Comparison of ENCODE assay signal across 10 cellular contexts in the genomic region with DNA sequence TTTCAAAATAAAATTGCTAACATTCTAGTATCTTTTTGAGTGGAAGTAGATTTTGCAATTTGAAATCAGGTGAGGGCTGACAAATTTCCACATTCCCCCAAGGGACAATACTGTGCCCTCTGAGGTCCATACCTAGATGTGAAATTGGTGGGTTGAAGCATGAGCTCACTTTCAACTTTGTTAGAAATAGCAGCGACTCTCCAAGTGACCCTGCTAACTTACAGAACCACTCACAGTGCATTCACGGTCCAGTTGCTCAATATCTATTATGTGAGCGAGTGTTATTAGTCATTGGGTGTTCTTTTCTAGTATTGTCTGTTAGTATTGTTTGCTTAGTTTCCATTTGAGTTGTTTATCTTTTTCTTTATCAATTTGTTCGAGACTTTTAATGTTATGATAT.
DNase-seq lines count a peak whose midpoint lies in the region; ATAC-seq and TF ChIP-seq lines count a peak whose summit lies in the region.
"Had no signal": no experiment of that assay in that cellular context is flagged by ENCODE, and none has a peak within 500 bp of the region (broad histone marks: within the 10 kb centered on the region; RNA-seq: fewer than 3 reads in every experiment).

No MANE protein-coding gene starts in this region.

- H3K9me3 Mint-ChIP-seq in stimulated activated naive CD8-positive, alpha-beta T cell treated with anti-CD3 and anti-CD28 coated beads, Interleukin-15, amount 100 ng/mL, for 72 hours: peaks cover 12 to 19% of the 10 kb centered on the region in 2 donors
- peaks cover 3% of the 10 kb centered on the region for H3K9me3 Mint-ChIP-seq in stimulated activated effector memory CD8-positive, alpha-beta T cell treated with anti-CD3 and anti-CD28 coated beads, Interleukin-12 subunit alpha, Interleukin-12 subunit beta, amount 100 ng/mL, for 72 hours

- no peaks in the 10 kb centered on the region for H3K36me3 ChIP-seq in GM06990 (ENCODE audit: control insufficient read depth, insufficient read depth, low read length)

- H3K4me3 ChIP-seq in GM06990 (replicated peaks; ENCODE audit: low read depth, low read length): no peak overlapping the region

- no peak overlapping the region for H3K4me3 Mint-ChIP-seq in stimulated activated naive CD8-positive, alpha-beta T cell treated with anti-CD3 and anti-CD28 coated beads, Interleukin-15, amount 100 ng/mL, for 72 hours
- no peak overlapping the region for H3K4me3 Mint-ChIP-seq in stimulated activated effector memory CD8-positive, alpha-beta T cell treated with anti-CD3 and anti-CD28 coated beads, Interleukin-12 subunit alpha, Interleukin-12 subunit beta, amount 100 ng/mL, for 72 hours
- H3K4me3 Mint-ChIP-seq: immature natural killer cell had no signal

- DNase-seq in GM06990 (ENCODE audit: extremely low read depth, insufficient read length) (peak; percentile 80), RWPE1 (ENCODE audit: low spot score) (peak; percentile 33), NCI-H146 (lab: John Stamatoyannopoulos, UW) (no peak)
- DNase-seq in stimulated activated CD8-positive, alpha-beta memory T cell treated with anti-CD3 and anti-CD28 coated beads, Interleukin-4, amount 100 ng/mL, for 48 hours: no peak
- DNase-seq in stimulated activated naive CD8-positive, alpha-beta T cell treated with anti-CD3 and anti-CD28 coated beads, Interleukin-15, amount 100 ng/mL, for 72 hours: no peak
- DNase-seq in stimulated activated effector memory CD8-positive, alpha-beta T cell treated with anti-CD3 and anti-CD28 coated beads, Interleukin-12 subunit alpha, Interleukin-12 subunit beta, amount 100 ng/mL, for 72 hours (ENCODE audit: low spot score in 2 of 2): no peak
- DNase-seq: immature natural killer cell, MV-4-11 had no signal

- CTCF ChIA-PET in RWPE1 (lab: Yijun Ruan, JAX): no interaction called here

- POLR2A ChIA-PET in RWPE1 (lab: Yijun Ruan, JAX; ENCODE audit: low non-redundant PET): no interaction called here

- H3K27me3 Mint-ChIP-seq in stimulated activated naive CD8-positive, alpha-beta T cell treated with anti-CD3 and anti-CD28 coated beads, Interleukin-15, amount 100 ng/mL, for 72 hours: peaks cover 7% of the 10 kb centered on the region

- TF ChIP-seq CTCF in GM06990 (IDR thresholded peaks at IDR 0.05; ENCODE audit: insufficient read depth, low read length, poor library complexity, severe bottlenecking) (no peak), RWPE1 (conservative IDR thresholded peaks at IDR 0.05; ENCODE audit: low read depth) (no peak)

- peak; percentile 81 for ATAC-seq in GM19452 (IDR thresholded peaks at IDR 0.05; ENCODE audit: unreplicated experiment)
- ATAC-seq in HG02970 (IDR thresholded peaks at IDR 0.05; ENCODE audit: low FRiP score, unreplicated experiment): peak; percentile 69
- ATAC-seq in stimulated activated naive CD8-positive, alpha-beta T cell treated with anti-CD3 and anti-CD28 coated beads, Interleukin-15, amount 100 ng/mL, for 72 hours: no peak
- no peak for ATAC-seq in stimulated activated effector memory CD8-positive, alpha-beta T cell treated with anti-CD3 and anti-CD28 coated beads, Interleukin-12 subunit alpha, Interleukin-12 subunit beta, amount 100 ng/mL, for 72 hours

- no peaks in the 10 kb centered on the region for H3K4me1 Mint-ChIP-seq in stimulated activated naive CD8-positive, alpha-beta T cell treated with anti-CD3 and anti-CD28 coated beads, Interleukin-15, amount 100 ng/mL, for 72 hours
- no peaks in the 10 kb centered on the region for H3K4me1 Mint-ChIP-seq in stimulated activated effector memory CD8-positive, alpha-beta T cell treated with anti-CD3 and anti-CD28 coated beads, Interleukin-12 subunit alpha, Interleukin-12 subunit beta, amount 100 ng/mL, for 72 hours
- H3K4me1 Mint-ChIP-seq: immature natural killer cell had no signal

- no peaks in the 10 kb centered on the region for H3K27me3 ChIP-seq in GM06990 (replicated peaks; ENCODE audit: control insufficient read depth, insufficient read depth, low read length)

- H3K27ac ChIP-seq in RWPE1: no peak overlapping the region

- no peak overlapping the region for H3K27ac Mint-ChIP-seq in stimulated activated naive CD8-positive, alpha-beta T cell treated with anti-CD3 and anti-CD28 coated beads, Interleukin-15, amount 100 ng/mL, for 72 hours
- H3K27ac Mint-ChIP-seq in stimulated activated effector memory CD8-positive, alpha-beta T cell treated with anti-CD3 and anti-CD28 coated beads, Interleukin-12 subunit alpha, Interleukin-12 subunit beta, amount 100 ng/mL, for 72 hours: no peak overlapping the region
- H3K27ac Mint-ChIP-seq: immature natural killer cell had no signal

- no peaks in the 10 kb centered on the region for H3K36me3 Mint-ChIP-seq in stimulated activated effector memory CD8-positive, alpha-beta T cell treated with anti-CD3 and anti-CD28 coated beads, Interleukin-12 subunit alpha, Interleukin-12 subunit beta, amount 100 ng/mL, for 72 hours
- H3K36me3 Mint-ChIP-seq: immature natural killer cell had no signal

Comparison
In these comparisons a context has a peak if more than half of its experiments do, and no peak if none do; other contexts are left out.
1. DNase-seq: peak in GM06990 (single experiment) and RWPE1 (single experiment); none in stimulated activated CD8-positive, alpha-beta memory T cell treated with anti-CD3 and anti-CD28 coated beads, Interleukin-4, amount 100 ng/mL, for 48 hours (single experiment), stimulated activated naive CD8-positive, alpha-beta T cell treated with anti-CD3 and anti-CD28 coated beads, Interleukin-15, amount 100 ng/mL, for 72 hours (0 of 2), NCI-H146 (single experiment) and stimulated activated effector memory CD8-positive, alpha-beta T cell treated with anti-CD3 and anti-CD28 coated beads, Interleukin-12 subunit alpha, Interleukin-12 subunit beta, amount 100 ng/mL, for 72 hours (0 of 2).
2. ATAC-seq: peak in GM19452 (single experiment) and HG02970 (single experiment); none in stimulated activated naive CD8-positive, alpha-beta T cell treated with anti-CD3 and anti-CD28 coated beads, Interleukin-15, amount 100 ng/mL, for 72 hours (single experiment) and stimulated activated effector memory CD8-positive, alpha-beta T cell treated with anti-CD3 and anti-CD28 coated beads, Interleukin-12 subunit alpha, Interleukin-12 subunit beta, amount 100 ng/mL, for 72 hours (single experiment).